Comparison of ENCODE assay signal across 19 cellular contexts in the genomic region with DNA sequence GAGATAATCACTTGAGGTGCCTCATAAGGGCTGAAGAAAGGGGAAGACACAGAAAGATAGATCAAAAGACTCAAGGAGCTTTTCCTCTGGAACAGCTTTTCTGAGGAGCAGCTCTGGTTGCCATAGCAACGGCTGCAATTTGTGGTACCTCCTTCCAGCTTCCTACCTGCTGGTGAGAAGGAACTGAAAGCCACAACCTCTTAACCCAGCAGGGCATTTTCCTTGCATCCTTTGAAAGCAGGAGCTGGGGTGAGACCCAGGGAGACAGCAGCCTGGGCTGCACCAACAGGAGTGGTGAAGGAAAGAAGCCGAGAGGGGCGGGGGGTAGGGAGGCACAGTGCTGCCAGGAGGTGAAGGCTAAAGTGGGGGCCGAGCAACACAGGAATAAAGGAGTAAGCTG.
A peak's percentile ranks its signal among the peaks of the same experiment; 100 is the strongest.
DNase-seq lines count a peak whose midpoint lies in the region; ATAC-seq and TF ChIP-seq lines count a peak whose summit lies in the region.
"Had no signal": no experiment of that assay in that cellular context is flagged by ENCODE, and none has a peak within 500 bp of the region (broad histone marks: within the 10 kb centered on the region; RNA-seq: fewer than 3 reads in every experiment).

No MANE protein-coding gene starts in this region.

- H2AFZ ChIP-seq in mesenchymal stem cell (ENCODE audit: low read depth, low read length) = no peak overlapping the region

- no peak overlapping the region for H3K27ac Mint-ChIP-seq in WTC11
- H3K27ac Mint-ChIP-seq: activated naive CD4-positive, alpha-beta T cell treated with anti-CD3 and anti-CD28 coated beads for 36 hours; CD8-positive, alpha-beta T cell; mesothelial cell of epicardium had no signal

- no peak overlapping the region for H3K4ac ChIP-seq in mesenchymal stem cell (ENCODE audit: low read depth in 1 of 2, low read length in 2 of 2)

- peak; percentile 63 for ATAC-seq in WTC11
- ATAC-seq in right cardiac atrium = no peak
- ATAC-seq: activated CD4-positive, alpha-beta T cell treated with anti-CD3 and anti-CD28 coated beads for 36 hours; CD8-positive, alpha-beta T cell; esophagus mucosa had no signal

- no peak overlapping the region for H3K4me3 ChIP-seq in mesenchymal stem cell (ENCODE audit: insufficient read depth in 1 of 2, low read depth in 1 of 2, low read length in 2 of 2)
- no peak overlapping the region for H3K4me3 ChIP-seq in right cardiac atrium (ENCODE audit: low read length)

- H3K36me3 ChIP-seq in mesenchymal stem cell (ENCODE audit: control insufficient read depth in 1 of 2, insufficient read depth in 2 of 2, low read depth in 1 of 2, low read length in 2 of 2) = no peaks in the 10 kb centered on the region

- no peaks in the 10 kb centered on the region for H3K9me3 Mint-ChIP-seq in WTC11
- H3K9me3 Mint-ChIP-seq: activated naive CD4-positive, alpha-beta T cell treated with anti-CD3 and anti-CD28 coated beads for 36 hours; CD8-positive, alpha-beta T cell; mesothelial cell of epicardium had no signal

- no peak overlapping the region for H4K91ac ChIP-seq in mesenchymal stem cell (ENCODE audit: low read length)

- no peak overlapping the region for H3K4me2 ChIP-seq in mesenchymal stem cell (ENCODE audit: low read length, poor library complexity, severe bottlenecking)

- no peak overlapping the region for H4K8ac ChIP-seq in mesenchymal stem cell (ENCODE audit: low read length)

- CTCF ChIA-PET in WTC11 (lab: Charles Lee) (interaction anchor here (0.9 to 1.3 kb wide), 4 partner anchors 28 to 544 kb away, joined by 3 to 9 read pairs (median 4); no protein-coding TSS in a partner anchor), RWPE1 (lab: Yijun Ruan, JAX) (no interaction called here), GM10248 (lab: Yijun Ruan, JAX) (interaction anchor here (1.0 kb wide), 1 partner anchor 9 kb away, joined by 3 read pairs; no protein-coding TSS in a partner anchor)

- no peak overlapping the region for H2BK120ac ChIP-seq in mesenchymal stem cell (ENCODE audit: low read depth, low read length)

- H3K27me3 ChIP-seq in mesenchymal stem cell (ENCODE audit: control insufficient read depth in 1 of 2, insufficient read depth in 1 of 2, low read length in 2 of 2) = peaks cover 7 to 8% of the 10 kb centered on the region in 2 experiments
- no peaks in the 10 kb centered on the region for H3K27me3 ChIP-seq in right cardiac atrium (ENCODE audit: control insufficient read depth, insufficient read depth)

- POLR2A ChIA-PET in WTC11 (lab: Charles Lee) (no interaction called here), RWPE1 (lab: Yijun Ruan, JAX; ENCODE audit: low non-redundant PET) (no interaction called here), GM10248 (lab: Yijun Ruan, JAX) (no interaction called here)

- no peak overlapping the region for H3K4me3 Mint-ChIP-seq in WTC11
- H3K4me3 Mint-ChIP-seq: activated CD4-positive, alpha-beta T cell treated with anti-CD3 and anti-CD28 coated beads for 36 hours; activated naive CD4-positive, alpha-beta T cell treated with anti-CD3 and anti-CD28 coated beads for 36 hours; CD8-positive, alpha-beta T cell; mesothelial cell of epicardium had no signal

- no peak overlapping the region for H2AK5ac ChIP-seq in mesenchymal stem cell (ENCODE audit: low read length, severe bottlenecking)

- no peak overlapping the region for H2BK5ac ChIP-seq in mesenchymal stem cell (ENCODE audit: low read depth, low read length, poor library complexity, severe bottlenecking)

- H3K27ac ChIP-seq in mesenchymal stem cell (ENCODE audit: low read length, poor library complexity, severe bottlenecking) = no peak overlapping the region
- no peak overlapping the region for H3K27ac ChIP-seq in right cardiac atrium (ENCODE audit: low read length)
- no peak overlapping the region for H3K27ac ChIP-seq in RWPE1

- H3K18ac ChIP-seq in mesenchymal stem cell (ENCODE audit: low read depth in 1 of 2, low read length in 2 of 2) = no peak overlapping the region

- no peaks in the 10 kb centered on the region for H3K36me3 Mint-ChIP-seq in WTC11
- H3K36me3 Mint-ChIP-seq: CD8-positive, alpha-beta T cell; mesothelial cell of epicardium had no signal

- H3K14ac ChIP-seq in mesenchymal stem cell (ENCODE audit: low read length in 2 of 2) = no peak overlapping the region

- H3K27me3 Mint-ChIP-seq in WTC11 (ENCODE audit: low read depth) = no peaks in the 10 kb centered on the region
- H3K27me3 Mint-ChIP-seq: activated CD4-positive, alpha-beta T cell treated with anti-CD3 and anti-CD28 coated beads for 36 hours had no signal

- TF ChIP-seq CTCF in WTC11 (IDR thresholded peaks at IDR 0.05) = no peak
- no peak for TF ChIP-seq CTCF in RWPE1 (conservative IDR thresholded peaks at IDR 0.05; ENCODE audit: low read depth)
- no peak for TF ChIP-seq CTCF in GM10248 (IDR thresholded peaks at IDR 0.05; ENCODE audit: control extremely low read depth, extremely low read depth, low read depth, missing control alignments)

- intact Hi-C loops in right cardiac atrium (cut with DNase I) = no loop called here

- DNase-seq in COR-L47 (lab: John Stamatoyannopoulos, UW) (peak; percentile 91), NCI-H128 (lab: John Stamatoyannopoulos, UW; ENCODE audit: unreplicated experiment) (peak; percentile 7), WTC11 (ENCODE audit: low spot score) (peak; percentile 39), iPS-NIHi7 (ENCODE audit: extremely low spot score) (peak; percentile 42), mesenchymal stem cell (no peak), right cardiac atrium (no peak), RWPE1 (ENCODE audit: low spot score) (no peak), GM10248 (ENCODE audit: extremely low spot score) (no peak)
- DNase-seq: activated CD4-positive, alpha-beta T cell treated with anti-CD3 and anti-CD28 coated beads for 36 hours; activated CD8-positive, alpha-beta memory T cell treated with anti-CD3 and anti-CD28 coated beads, Interleukin-2, amount 50 U/mL, for 48 hours; activated naive CD4-positive, alpha-beta T cell treated with anti-CD3 and anti-CD28 coated beads for 36 hours; CD8-positive, alpha-beta T cell; GF-D8; kidney glomerular epithelial cell; NCI-H226; SHP77; stimulated activated CD4-positive, alpha-beta T cell treated with anti-CD3 and anti-CD28 coated beads, Interleukin-4, amount 100 ng/mL, for 4 hours had no signal

- H2BK12ac ChIP-seq in mesenchymal stem cell (ENCODE audit: low read length in 2 of 2) = no peak overlapping the region

- no peaks in the 10 kb centered on the region for H3K4me1 ChIP-seq in mesenchymal stem cell (ENCODE audit: control insufficient read depth, insufficient read depth, low read depth, low read length)
- H3K4me1 ChIP-seq in right cardiac atrium (ENCODE audit: control insufficient read depth, insufficient read depth, low read length) = no peaks in the 10 kb centered on the region

- no peak overlapping the region for H3K9ac ChIP-seq in mesenchymal stem cell (ENCODE audit: low read length)

- no peaks in the 10 kb centered on the region for H3K4me1 Mint-ChIP-seq in WTC11
- H3K4me1 Mint-ChIP-seq: mesothelial cell of epicardium had no signal

- H3K23ac ChIP-seq in mesenchymal stem cell (ENCODE audit: low read length in 2 of 2) = no peak overlapping the region

- WGBS in mesenchymal stem cell = 81% methylated on average over 4 of the region's 4 CpGs
- WGBS in right cardiac atrium = 58% methylated on average over 4 of the region's 4 CpGs

- H3K9me3 ChIP-seq in mesenchymal stem cell (ENCODE audit: control insufficient read depth, low read length) (no peaks in the 10 kb centered on the region), right cardiac atrium (ENCODE audit: control insufficient read depth, low read length) (no peaks in the 10 kb centered on the region)

- H3K79me1 ChIP-seq in mesenchymal stem cell (replicated peaks; ENCODE audit: low read length, poor library complexity, severe bottlenecking) = no peaks in the 10 kb centered on the region

- H2BK15ac ChIP-seq in mesenchymal stem cell (ENCODE audit: low read depth, poor library complexity, severe bottlenecking) = no peak overlapping the region

TF ChIP-seq in WTC11, 78 proteins besides CTCF, POLR2A, EP300 and RAD21 (continues in another document):
- TF ChIP-seq CBFB (CRISPR knock-in tag; IDR thresholded peaks at IDR 0.05; ENCODE audit: low read depth) = no peak
- TF ChIP-seq RELA (CRISPR knock-in tag; IDR thresholded peaks at IDR 0.05; ENCODE audit: borderline replicate concordance) = no peak
- TF ChIP-seq NFE2L1 (CRISPR knock-in tag; IDR thresholded peaks at IDR 0.05) = no peak
- TF ChIP-seq ETV6 (CRISPR knock-in tag; IDR thresholded peaks at IDR 0.05) = no peak
- no peak for TF ChIP-seq SOX15 (CRISPR knock-in tag; IDR thresholded peaks at IDR 0.05)
- TF ChIP-seq ZNF121 (CRISPR knock-in tag; IDR thresholded peaks at IDR 0.05) = no peak
- TF ChIP-seq, protein P1, sequence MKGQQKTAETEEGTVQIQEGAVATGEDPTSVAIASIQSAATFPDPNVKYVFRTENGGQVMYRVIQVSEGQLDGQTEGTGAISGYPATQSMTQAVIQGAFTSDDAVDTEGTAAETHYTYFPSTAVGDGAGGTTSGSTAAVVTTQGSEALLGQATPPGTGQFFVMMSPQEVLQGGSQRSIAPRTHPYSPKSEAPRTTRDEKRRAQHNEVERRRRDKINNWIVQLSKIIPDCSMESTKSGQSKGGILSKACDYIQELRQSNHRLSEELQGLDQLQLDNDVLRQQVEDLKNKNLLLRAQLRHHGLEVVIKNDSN (CRISPR knock-in tag; IDR thresholded peaks at IDR 0.05) = no peak
- TF ChIP-seq MLX (CRISPR knock-in tag; IDR thresholded peaks at IDR 0.05) = no peak

Comparison
In these comparisons a context has a peak if more than half of its experiments do, and no peak if none do; other contexts are left out.
1. DNase-seq: peak in COR-L47 (single experiment), NCI-H128 (single experiment), WTC11 (single experiment) and iPS-NIHi7 (single experiment); none in mesenchymal stem cell (single experiment), right cardiac atrium (0 of 3), RWPE1 (single experiment) and GM10248 (single experiment).